ENCODE assay signal across 22 cellular contexts in genomic region chr1:50414853-50415234, GRCh38. TPM values are rescaled to one million over a fixed set of nuclear protein-coding genes. Genes with fewer than 3 reads are reported as not detected.
"Had no signal": no experiment of that assay in that cellular context is flagged by ENCODE, and none has a peak within 500 bp of the region (broad histone marks: within the 10 kb centered on the region; RNA-seq: fewer than 3 reads in every experiment).

No MANE protein-coding gene starts in this region.

- H2AFZ ChIP-seq: hepatocyte had no signal

- H3K4me3 ChIP-seq: coronary artery, hepatocyte, ovary, right atrium auricular region, suprapubic skin, thyroid gland had no signal

- H3K79me2 ChIP-seq: hepatocyte had no signal

- H3K4me2 ChIP-seq: hepatocyte had no signal

- DNase-seq: effector CD4-positive, alpha-beta T cell; foreskin melanocyte; head of caudate nucleus; islet precursor cell; mammary epithelial cell; naive thymus-derived CD4-positive, alpha-beta T cell; nephron progenitor cell; ovary; small intestine; stimulated activated CD4-positive, alpha-beta T cell treated with anti-CD3 and anti-CD28 coated beads, Interleukin-12 subunit alpha, Interleukin-12 subunit beta, amount 100 ng/mL, for 4 hours; stimulated activated naive CD4-positive, alpha-beta T cell; thyroid gland had no signal

- ATAC-seq: left lobe of liver; naive thymus-derived CD4-positive, alpha-beta T cell had no signal

- H3K4me3 Mint-ChIP-seq: naive thymus-derived CD4-positive, alpha-beta T cell; nephron progenitor cell; type B pancreatic cell had no signal

- H3K27ac ChIP-seq: coronary artery, hepatocyte, ovary, right atrium auricular region, suprapubic skin, thyroid gland had no signal

- H3K9me3 ChIP-seq: ovary, suprapubic skin, thyroid gland had no signal

- FAIRE-seq: small intestine, urothelium cell line had no signal

- H3K9me3 Mint-ChIP-seq: type B pancreatic cell had no signal

- H3K27ac Mint-ChIP-seq: naive thymus-derived CD4-positive, alpha-beta T cell; nephron progenitor cell; type B pancreatic cell had no signal

- H3K36me3 ChIP-seq: ovary, right atrium auricular region, suprapubic skin, thyroid gland had no signal

- H3K36me3 Mint-ChIP-seq: type B pancreatic cell had no signal

RNA-seq across cellular contexts. Expression of gene DMRTA2, which starts 8.4 kb away (rescaled TPM):
- total RNA-seq: dermis microvascular lymphatic vessel endothelial cell; left lobe of liver; mesenteric fat pad; naive thymus-derived CD4-positive, alpha-beta T cell; posterior vena cava; right atrium auricular region; suprapubic skin; thyroid gland had no signal
- polyA plus RNA-seq: hepatocyte; mammary epithelial cell; naive thymus-derived CD4-positive, alpha-beta T cell; ovary had no signal
